In the genomic region with DNA sequence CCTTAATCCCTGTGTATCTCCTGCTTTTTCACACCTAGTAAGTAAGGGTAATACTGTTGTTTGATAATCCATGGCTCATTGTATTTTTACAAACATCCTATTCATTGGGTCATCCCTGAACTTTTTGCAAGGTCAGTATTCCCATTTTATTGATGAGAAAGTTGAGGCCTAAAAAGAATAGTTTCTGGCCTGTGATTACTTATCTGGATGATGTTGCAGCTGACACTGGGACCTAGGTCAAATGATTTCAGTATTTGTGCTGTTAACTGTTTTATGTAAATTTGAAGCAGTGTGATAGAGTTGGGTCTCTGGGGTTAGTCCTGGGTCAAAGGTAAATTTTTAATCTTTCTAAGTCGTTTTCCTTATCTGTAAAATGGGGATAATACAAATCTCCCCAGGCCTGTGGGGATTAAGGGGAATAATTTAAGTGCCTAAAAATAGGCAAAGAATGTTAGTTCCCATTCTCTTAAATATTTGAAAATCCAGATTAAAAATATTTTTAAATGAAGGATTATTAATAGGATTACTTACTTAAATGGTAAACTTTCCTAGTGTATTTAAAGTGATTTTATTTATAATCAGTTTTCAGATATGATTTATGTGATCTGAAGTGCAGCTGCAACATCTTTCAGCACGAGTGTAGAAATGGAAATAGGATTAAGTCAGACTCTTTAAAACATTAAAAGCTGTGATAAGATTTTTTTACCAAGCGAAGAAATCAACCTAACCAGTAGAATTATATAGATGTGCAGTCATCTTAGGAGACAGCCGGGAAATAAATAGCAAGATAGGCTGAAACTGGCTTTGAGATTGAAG, we compare ENCODE assay signal across 15 cellular contexts. TPM values are rescaled to one million over a fixed set of nuclear protein-coding genes. Genes with fewer than 3 reads are reported as not detected.
DNase-seq lines count a peak whose midpoint lies in the region; ATAC-seq and TF ChIP-seq lines count a peak whose summit lies in the region.
"Had no signal": no experiment of that assay in that cellular context is flagged by ENCODE, and none has a peak within 500 bp of the region (broad histone marks: within the 10 kb centered on the region; RNA-seq: fewer than 3 reads in every experiment).

No MANE protein-coding gene starts in this region.

- H3K4me1 ChIP-seq in heart left ventricle (peaks cover 10 to 75% (median 54%) of the 10 kb centered on the region in 12 donors), PC-3 (ENCODE audit: insufficient read depth, low read length) (peaks cover 42% of the 10 kb centered on the region), hepatocyte (ENCODE audit: insufficient read depth) (peaks cover 28% of the 10 kb centered on the region), upper lobe of left lung (peaks cover 51 to 70% (median 56%) of the 10 kb centered on the region in 4 donors)
- H3K4me1 ChIP-seq: BE2C had no signal

- H3K9me2 ChIP-seq in PC-3 (replicated peaks; ENCODE audit: low read length) (no peaks in the 10 kb centered on the region), hepatocyte (replicated peaks; ENCODE audit: insufficient read depth) (no peaks in the 10 kb centered on the region)

- TF ChIP-seq POLR2A in heart left ventricle (IDR thresholded peaks at IDR 0.05) (no peak), upper lobe of left lung (IDR thresholded peaks at IDR 0.05) (no peak)

- H4K20me1 ChIP-seq in PC-3 (ENCODE audit: low read length) (peaks cover 14% of the 10 kb centered on the region; the same call in 1 of the 2 replicates), hepatocyte (ENCODE audit: insufficient read depth, poor library complexity, severe bottlenecking) (peaks cover 67% of the 10 kb centered on the region)

- DNase-seq in heart left ventricle (no peak), left cardiac atrium (no peak), PC-3 (no peak), hepatocyte (ENCODE audit: low spot score) (no peak), upper lobe of left lung (no peak), superior temporal gyrus (ENCODE audit: extremely low spot score) (no peak), GM19238 (ENCODE audit: insufficient read length, low spot score) (no peak)
- DNase-seq: activated naive CD4-positive, alpha-beta T cell treated with anti-CD3 and anti-CD28 coated beads for 36 hours; BE2C; H9; NCI-H2081 treated with DMSO at 0.1 percent for 48 hours; stimulated activated CD4-positive, alpha-beta T cell treated with anti-CD3 and anti-CD28 coated beads, Interleukin-4, amount 100 ng/mL, for 24 hours; testis had no signal

- H3K36me3 ChIP-seq in heart left ventricle (no peaks in the 10 kb centered on the region), PC-3 (ENCODE audit: low read depth, low read length) (no peaks in the 10 kb centered on the region), hepatocyte (replicated peaks; ENCODE audit: insufficient read depth, low read depth) (no peaks in the 10 kb centered on the region), upper lobe of left lung (no peaks in the 10 kb centered on the region)
- H3K36me3 ChIP-seq: BE2C had no signal

- H3K4me3 ChIP-seq in heart left ventricle, result peak overlapping the region in 8 of 12 donors; percentile 10 to 98 (median 87)
- H3K4me3 ChIP-seq in PC-3 (ENCODE audit: low read length), result no peak overlapping the region
- no peak overlapping the region for H3K4me3 ChIP-seq in hepatocyte
- H3K4me3 ChIP-seq in upper lobe of left lung, result peak overlapping the region in 2 of 4 donors; percentile 69 to 88
- H3K4me3 ChIP-seq: testis had no signal

- ATAC-seq in heart left ventricle, result no peak
- no peak for ATAC-seq in left cardiac atrium
- ATAC-seq in PC-3, result no peak
- ATAC-seq in upper lobe of left lung (ENCODE audit: low FRiP score in 2 of 2), result no peak
- ATAC-seq in GM18907 (IDR thresholded peaks at IDR 0.05; ENCODE audit: unreplicated experiment), result no peak

- no peaks in the 10 kb centered on the region for H3K27me3 ChIP-seq in heart left ventricle
- H3K27me3 ChIP-seq in PC-3 (ENCODE audit: low read length), result no peaks in the 10 kb centered on the region
- no peaks in the 10 kb centered on the region for H3K27me3 ChIP-seq in hepatocyte
- no peaks in the 10 kb centered on the region for H3K27me3 ChIP-seq in upper lobe of left lung
- H3K27me3 ChIP-seq: BE2C, testis had no signal

- POLR2A ChIA-PET in PC-3 (lab: Charles Lee; ENCODE audit: unreplicated experiment), result no interaction called here

- no peak for TF ChIP-seq EP300 in upper lobe of left lung (IDR thresholded peaks at IDR 0.05)

- H3K27ac ChIP-seq in heart left ventricle, result peak overlapping the region in 3 of 12 donors; percentile 9 to 99 (median 45)
- peak overlapping the region; percentile 5 for H3K27ac ChIP-seq in PC-3 (ENCODE audit: low read length)
- no peak overlapping the region for H3K27ac ChIP-seq in hepatocyte
- H3K27ac ChIP-seq in upper lobe of left lung, result peak overlapping the region in 3 of 4 donors; percentile 21 to 100 (median 30)
- H3K27ac ChIP-seq: testis, VCaP had no signal

- no peaks in the 10 kb centered on the region for H3K9me3 ChIP-seq in heart left ventricle
- H3K9me3 ChIP-seq in PC-3 (ENCODE audit: low read length), result no peaks in the 10 kb centered on the region
- H3K9me3 ChIP-seq in hepatocyte (ENCODE audit: low read depth), result no peaks in the 10 kb centered on the region
- no peaks in the 10 kb centered on the region for H3K9me3 ChIP-seq in upper lobe of left lung
- H3K9me3 ChIP-seq: BE2C, testis had no signal

- H3K9ac ChIP-seq in PC-3 (ENCODE audit: low read length), result no peak overlapping the region

- TF ChIP-seq CTCF in heart left ventricle (IDR thresholded peaks at IDR 0.05), result no peak
- no peak for TF ChIP-seq CTCF in PC-3 (conservative IDR thresholded peaks at IDR 0.05; ENCODE audit: low read depth, low read length)
- no peak for TF ChIP-seq CTCF in hepatocyte (IDR thresholded peaks at IDR 0.05; ENCODE audit: poor library complexity)
- no peak for TF ChIP-seq CTCF in upper lobe of left lung (IDR thresholded peaks at IDR 0.05)

- WGBS in heart left ventricle, 4 donors, result 27 to 31% (median 28%) methylated on average over 4 of the region's 4 CpGs
- WGBS in hepatocyte (ENCODE audit: low lambda C conversion rate, missing lambda C conversion rate), result 39% methylated on average over 4 of the region's 4 CpGs
- WGBS in upper lobe of left lung, 2 donors, result 42 to 47% methylated on average over 4 of the region's 4 CpGs

- CTCF ChIA-PET in PC-3 (lab: Charles Lee), result interaction anchor here (2.4 kb wide), 2 partner anchors 167 to 218 kb away, joined by 8 to 19 read pairs; no protein-coding TSS in a partner anchor

- no peaks in the 10 kb centered on the region for H3F3A ChIP-seq in PC-3 (ENCODE audit: low read length, unreplicated experiment)

- H2AFZ ChIP-seq in PC-3 (ENCODE audit: low read length) (no peak overlapping the region), hepatocyte (no peak overlapping the region)

- intact Hi-C loops in heart left ventricle (cut with DNase I), result loop anchor here (2.0 to 10.0 kb wide), 15 partner anchors 38 to 219 kb away; no protein-coding TSS in a partner anchor
- intact Hi-C loops in left cardiac atrium (cut with DNase I), result loop anchor here (5.0 kb wide), 2 partner anchors 57 to 217 kb away; no protein-coding TSS in a partner anchor
- intact Hi-C loops in PC-3 (cut with micrococcal nuclease), result loop anchor here (1.0 to 10.0 kb wide), 6 partner anchors 79 to 607 kb away; a partner anchor contains a TSS

- H3K4me2 ChIP-seq in PC-3 (ENCODE audit: low read length), result peak overlapping the region; percentile 11; the same call in 1 of the 2 replicates
- H3K4me2 ChIP-seq in hepatocyte, result peak overlapping the region; percentile 83

- BruUV-seq in PC-3 (replicated peaks; lab: Mats Ljungman, UMichigan), result no TSS peak

- H3K79me2 ChIP-seq in PC-3 (ENCODE audit: low read length), result peaks cover 84% of the 10 kb centered on the region
- H3K79me2 ChIP-seq in hepatocyte, result peaks cover 83% of the 10 kb centered on the region

RNA-seq across cellular contexts. Expression of a gene that starts 4.3 kb away (rescaled TPM):
- total RNA-seq in heart left ventricle, result 100 to 1,000 TPM in 1 of 9 donors, 10 to 100 TPM in 8; 52.0 to 102 (median 63.5) TPM
- 100 to 1,000 TPM in 1 of 2 donors, 10 to 100 TPM in 1; 44.7 to 108 TPM for polyA plus RNA-seq in heart left ventricle
- total RNA-seq in left cardiac atrium, result 10 to 100 TPM; 68.4 to 69.0 TPM
- 44.0 and 64.7 TPM in 2 replicates for total RNA-seq in PC-3 (2014; rRNA removed)
- 40.2 and 40.5 TPM in 2 replicates for total RNA-seq in hepatocyte
- polyA plus RNA-seq in hepatocyte, result 19.9 and 22.0 TPM in 2 replicates
- total RNA-seq in upper lobe of left lung, result 100 to 1,000 TPM in 1 of 6 donors, 10 to 100 TPM in 5; 71.2 to 130 (median 88.5) TPM

Comparison
In these comparisons a context has a peak if more than half of its experiments do, and no peak if none do; other contexts are left out.
1. H3K4me3 ChIP-seq: peak in heart left ventricle (8 of 12); none in PC-3 (single experiment) and hepatocyte (single experiment).